21 cellular contexts compared by ENCODE assay signal in genomic region chr11:69121021-69121420, GRCh38. TPM values are rescaled to one million over a fixed set of nuclear protein-coding genes. Genes with fewer than 3 reads are reported as not detected.
DNase-seq lines count a peak whose midpoint lies in the region; ATAC-seq, FAIRE-seq and TF ChIP-seq lines count a peak whose summit lies in the region.
"Had no signal": no experiment of that assay in that cellular context is flagged by ENCODE, and none has a peak within 500 bp of the region (broad histone marks: within the 10 kb centered on the region; RNA-seq: fewer than 3 reads in every experiment).

No MANE protein-coding gene starts in this region.

- no peaks in the 10 kb centered on the region for H3K36me3 ChIP-seq in CD4-positive, CD25-positive, alpha-beta regulatory T cell (ENCODE audit: control insufficient read depth, insufficient read depth, low read length)
- H3K36me3 ChIP-seq in HEK293 (ENCODE audit: control insufficient read depth in 2 of 2, insufficient read depth in 1 of 2, low read length in 2 of 2) (no peaks in the 10 kb centered on the region), esophagus (ENCODE audit: control insufficient read depth in 2 of 2, insufficient read depth in 2 of 2, low read length in 1 of 2) (no peaks in the 10 kb centered on the region), neuronal stem cell (replicated peaks in 1 of 2; ENCODE audit: control insufficient read depth in 2 of 2, insufficient read depth in 2 of 2, low read length in 2 of 2) (no peaks in the 10 kb centered on the region)
- H3K36me3 ChIP-seq: left ventricle myocardium inferior, neutrophil, Peyer's patch had no signal

- TF ChIP-seq CTCF in HEK293 (tag by site-specific recombination; IDR thresholded peaks at IDR 0.05) (no peak), D721Med (IDR thresholded peaks at IDR 0.05; ENCODE audit: insufficient read depth, missing control alignments) (no peak)

- no peak for ATAC-seq in CD4-positive, CD25-positive, alpha-beta regulatory T cell (ENCODE audit: low read depth in 2 of 2)
- no peak for ATAC-seq in GM21723 (IDR thresholded peaks at IDR 0.05; ENCODE audit: unreplicated experiment)
- ATAC-seq: stimulated activated naive B cell treated with anti-CD40 and anti-IgM and Interleukin-4, amounts not matched to agents 10 μg/mL and 1 μg/mL and 100 μg/mL, for 72 hours had no signal

- peak overlapping the region; percentile 39 for H3K9ac ChIP-seq in neuronal stem cell (ENCODE audit: low read depth, low read length, poor library complexity)

- POLR2A ChIA-PET in HEK293 (lab: Yijun Ruan, JAX) = no interaction called here

- no peak overlapping the region for H3K4me3 ChIP-seq in CD4-positive, CD25-positive, alpha-beta regulatory T cell (ENCODE audit: low read depth, low read length)
- H3K4me3 ChIP-seq in HEK293 (ENCODE audit: low read depth, low read length) (no peak overlapping the region), esophagus (ENCODE audit: low read depth in 1 of 2, low read length in 2 of 2) (no peak overlapping the region), neuronal stem cell (ENCODE audit: low read length in 2 of 2) (peak overlapping the region in 1 of 2 donors; percentile 4)
- H3K4me3 ChIP-seq: left ventricle myocardium inferior, Peyer's patch had no signal

- no peak overlapping the region for H2BK15ac ChIP-seq in neuronal stem cell (ENCODE audit: low read length)

- WGBS in esophagus, 2 donors = 53 to 58% methylated on average over 9 of the region's 9 CpGs
- WGBS in neuronal stem cell (ENCODE audit: extremely low coverage in 2 of 2, insufficient read length in 2 of 2, insufficient replicate concordance in 1 of 2), 2 donors = no CpG with 5 or more reads among the region's 9 CpGs

- H3K4me1 Mint-ChIP-seq in CD4-positive, CD25-positive, alpha-beta regulatory T cell = peaks cover 7 to 58% (median 25%) of the 10 kb centered on the region in 4 donors

- H2BK5ac ChIP-seq in neuronal stem cell (ENCODE audit: low read length) = peak overlapping the region; percentile 32

- peak overlapping the region; percentile 52 to 82 (median 76) for H3K27ac Mint-ChIP-seq in CD4-positive, CD25-positive, alpha-beta regulatory T cell

- peaks cover 42% of the 10 kb centered on the region for H3K4me1 ChIP-seq in CD4-positive, CD25-positive, alpha-beta regulatory T cell (ENCODE audit: control insufficient read depth, insufficient read depth, low read length, poor library complexity, severe bottlenecking)
- no peaks in the 10 kb centered on the region for H3K4me1 ChIP-seq in HEK293 (ENCODE audit: control insufficient read depth, insufficient read depth, low read length)
- H3K4me1 ChIP-seq in esophagus (ENCODE audit: control insufficient read depth in 2 of 2, insufficient read depth in 2 of 2, low read length in 1 of 2) = peaks cover 9 to 30% of the 10 kb centered on the region in 2 donors
- peaks cover 18 to 28% of the 10 kb centered on the region in 2 donors for H3K4me1 ChIP-seq in neuronal stem cell (ENCODE audit: control insufficient read depth in 2 of 2, insufficient read depth in 1 of 2, low read depth in 1 of 2, low read length in 2 of 2)

- CTCF ChIA-PET in HEK293 (lab: Yijun Ruan, JAX) = interaction anchor here (1.0 kb wide), 1 partner anchor 10 kb away, joined by 3 read pairs; no protein-coding TSS in a partner anchor

- H3K4me3 Mint-ChIP-seq in CD4-positive, CD25-positive, alpha-beta regulatory T cell = peak overlapping the region in 3 of 4 donors; percentile 55 to 87 (median 74)
- H3K4me3 Mint-ChIP-seq: brain; stimulated activated naive B cell treated with anti-CD40 and anti-IgM and Interleukin-4, amounts not matched to agents 10 μg/mL and 1 μg/mL and 100 μg/mL, for 72 hours had no signal

- no peak for DNase-seq in CD4-positive, CD25-positive, alpha-beta regulatory T cell
- DNase-seq in neuronal stem cell (ENCODE audit: low spot score) (no peak), D721Med (ENCODE audit: insufficient read length, low spot score) (no peak), ACHN (no peak), epidermal melanocyte (ENCODE audit: insufficient read length, low spot score) (no peak)
- DNase-seq: activated CD4-positive, alpha-beta T cell treated with anti-CD3 and anti-CD28 coated beads, Interleukin-2, amount 50 U/mL, for 1 hour; activated CD8-positive, alpha-beta memory T cell treated with anti-CD3 and anti-CD28 coated beads, Interleukin-2, amount 50 U/mL, for 4 hours; left ventricle myocardium inferior; NCI-H1048; NCI-H446 treated with DMSO at 0.1 percent for 48 hours; stimulated activated CD4-positive, alpha-beta T cell treated with anti-CD3 and anti-CD28 coated beads, Interleukin-1b, Interleukin-23, amount 100 ng/mL, for 48 hours; stimulated activated naive B cell treated with anti-CD40 and anti-IgM and Interleukin-4, amounts not matched to agents 10 μg/mL and 1 μg/mL and 100 μg/mL, for 72 hours; T-helper 2 cell had no signal

- in situ Hi-C loops in ACHN (cut with HindIII; ENCODE audit: low pct_ligation_motif_present, low pct_unique_long_range_greater_than_20kb, low sequenced_read_pairs) = loop anchor here (25.0 kb wide), 1 partner anchor 541 kb away; no protein-coding TSS in a partner anchor

- peaks cover 0 to 3% (median 0%) of the 10 kb centered on the region in 7 donors for H3K9me3 Mint-ChIP-seq in CD4-positive, CD25-positive, alpha-beta regulatory T cell

- H3K27ac ChIP-seq in CD4-positive, CD25-positive, alpha-beta regulatory T cell (ENCODE audit: insufficient read depth, low read length, poor library complexity, severe bottlenecking) = no peak overlapping the region
- no peak overlapping the region for H3K27ac ChIP-seq in HEK293 (ENCODE audit: extremely low read depth, low read depth, low read length)
- H3K27ac ChIP-seq in esophagus (ENCODE audit: low read depth in 2 of 2, low read length in 1 of 2) = peak overlapping the region; percentile 26 to 92
- H3K27ac ChIP-seq in neuronal stem cell (replicated peaks; ENCODE audit: low read length) = no peak overlapping the region
- H3K27ac ChIP-seq: neutrophil, Peyer's patch had no signal

- peak overlapping the region; percentile 90 for H2AK5ac ChIP-seq in neuronal stem cell (ENCODE audit: low read depth, low read length)

- no peaks in the 10 kb centered on the region for H3K36me3 Mint-ChIP-seq in CD4-positive, CD25-positive, alpha-beta regulatory T cell

- no peak overlapping the region for H4K91ac ChIP-seq in neuronal stem cell (ENCODE audit: low read depth, low read length, poor library complexity)

- H2BK120ac ChIP-seq in neuronal stem cell (ENCODE audit: low read depth, low read length) = no peak overlapping the region

- H3K4ac ChIP-seq in neuronal stem cell (ENCODE audit: low read length) = peak overlapping the region; percentile 60

- peak overlapping the region; percentile 77 for H3K14ac ChIP-seq in neuronal stem cell (ENCODE audit: low read length)

- no peak for FAIRE-seq in D721Med (lab: Jason Lieb, UNC)
- FAIRE-seq: endometrium had no signal

- H3K23ac ChIP-seq in neuronal stem cell (ENCODE audit: low read depth, low read length, poor library complexity) = peak overlapping the region; percentile 92

- no peak overlapping the region for H4K8ac ChIP-seq in neuronal stem cell (ENCODE audit: low read depth, low read length)

- H3K4me2 ChIP-seq in neuronal stem cell (ENCODE audit: insufficient read depth, low read length, poor library complexity, severe bottlenecking) = no peak overlapping the region

- H3K27me3 ChIP-seq in CD4-positive, CD25-positive, alpha-beta regulatory T cell (ENCODE audit: control insufficient read depth, insufficient read depth, low read length) = no peaks in the 10 kb centered on the region
- no peaks in the 10 kb centered on the region for H3K27me3 ChIP-seq in esophagus (ENCODE audit: control insufficient read depth in 1 of 2, insufficient read depth in 2 of 2, low read length in 2 of 2)
- peaks cover 0 to 11% (median 0%) of the 10 kb centered on the region in 3 experiments for H3K27me3 ChIP-seq in neuronal stem cell (ENCODE audit: control insufficient read depth in 3 of 3, insufficient read depth in 3 of 3, low read depth in 1 of 3, low read length in 3 of 3)
- H3K27me3 ChIP-seq: Peyer's patch had no signal

- H2AFZ ChIP-seq in neuronal stem cell (ENCODE audit: low read length) = no peak overlapping the region

- no peaks in the 10 kb centered on the region for H3K27me3 Mint-ChIP-seq in CD4-positive, CD25-positive, alpha-beta regulatory T cell

- H2BK12ac ChIP-seq in neuronal stem cell (ENCODE audit: low read length) = no peak overlapping the region

- H3K79me1 ChIP-seq in neuronal stem cell (ENCODE audit: low read depth, low read length) = no peaks in the 10 kb centered on the region

- H3K9me3 ChIP-seq in CD4-positive, CD25-positive, alpha-beta regulatory T cell (ENCODE audit: control insufficient read depth in 2 of 2, low read length in 2 of 2) = no peaks in the 10 kb centered on the region
- no peaks in the 10 kb centered on the region for H3K9me3 ChIP-seq in HEK293 (ENCODE audit: control insufficient read depth, insufficient read depth, low read depth, low read length)
- peaks cover 0 to 4% of the 10 kb centered on the region in 2 donors for H3K9me3 ChIP-seq in esophagus (ENCODE audit: control insufficient read depth in 2 of 2, insufficient read depth in 1 of 2, low read depth in 1 of 2, low read length in 1 of 2)
- peaks cover 0 to 6% of the 10 kb centered on the region in 2 donors for H3K9me3 ChIP-seq in neuronal stem cell (replicated peaks in 1 of 2; ENCODE audit: control insufficient read depth in 2 of 2, insufficient read depth in 1 of 2, low read depth in 1 of 2, low read length in 2 of 2)
- H3K9me3 ChIP-seq: neutrophil, Peyer's patch had no signal

- H3K18ac ChIP-seq in neuronal stem cell (ENCODE audit: low read length) = no peak overlapping the region

TF ChIP-seq in HEK293, 187 proteins besides CTCF, POLR2A, EP300 and RAD21:
- TF ChIP-seq ZNF624 (tag by site-specific recombination; IDR thresholded peaks at IDR 0.05) = no peak
- no peak for TF ChIP-seq ZNF777 (tag by site-specific recombination; IDR thresholded peaks at IDR 0.05; ENCODE audit: borderline replicate concordance)
- TF ChIP-seq ZSCAN4 (tag by site-specific recombination; IDR thresholded peaks at IDR 0.05) = peak; percentile 56; the same call in 1 of the 2 replicates
- peak; percentile 47 for TF ChIP-seq ZFHX2 (tag by site-specific recombination; conservative IDR thresholded peaks at IDR 0.05)

RNA-seq across cellular contexts. Expression of gene SMIM38, which starts 34.7 kb away (rescaled TPM):
- total RNA-seq in CD4-positive, CD25-positive, alpha-beta regulatory T cell = 1.3 TPM
- under 1 TPM in 2 of 4 donors, not detected in 2; 0.07 to 0.11 TPM for polyA plus RNA-seq in CD4-positive, CD25-positive, alpha-beta regulatory T cell
- polyA plus RNA-seq in esophagus = under 1 TPM; 0.08 to 0.11 TPM
- 0.26 TPM for polyA plus RNA-seq in neuronal stem cell (2013, experiment 1 of 2)
- polyA plus RNA-seq in neuronal stem cell (2013, experiment 2 of 2) = 0.36 TPM
- total RNA-seq: left ventricle myocardium inferior, LHCN-M2 had no signal

Comparison
In these comparisons a context has a peak if more than half of its experiments do, and no peak if none do; other contexts are left out.
1. H3K27ac ChIP-seq: peak in esophagus (2 of 2); none in CD4-positive, CD25-positive, alpha-beta regulatory T cell (single experiment), HEK293 (single experiment) and neuronal stem cell (single experiment).